ENCODE assay signal across 8 cellular contexts in genomic region chr17:67531291-67531690, GRCh38.
DNase-seq lines count a peak whose midpoint lies in the region; ATAC-seq lines count a peak whose summit lies in the region.

No MANE protein-coding gene starts in this region.

- ATAC-seq in HG03064 (IDR thresholded peaks at IDR 0.05; ENCODE audit: low read depth, unreplicated experiment): peak; percentile 55
- peak; percentile 40 for ATAC-seq in stimulated activated effector memory CD8-positive, alpha-beta T cell treated with anti-CD3 and anti-CD28 coated beads, Interleukin-12 subunit alpha, Interleukin-12 subunit beta, amount 100 ng/mL, for 72 hours
- no peak for ATAC-seq in GM19395 (IDR thresholded peaks at IDR 0.05; ENCODE audit: unreplicated experiment)

- H3K4me3 Mint-ChIP-seq in stimulated activated effector memory CD8-positive, alpha-beta T cell treated with anti-CD3 and anti-CD28 coated beads, Interleukin-12 subunit alpha, Interleukin-12 subunit beta, amount 100 ng/mL, for 72 hours: no peak overlapping the region

- H3K27ac Mint-ChIP-seq in stimulated activated effector memory CD8-positive, alpha-beta T cell treated with anti-CD3 and anti-CD28 coated beads, Interleukin-12 subunit alpha, Interleukin-12 subunit beta, amount 100 ng/mL, for 72 hours: peak overlapping the region; percentile 32

- DNase-seq in SHP77 (lab: John Stamatoyannopoulos, UW) (peak; percentile 18 to 34), SHP77 treated with DMSO at 0.1 percent for 48 hours (lab: John Stamatoyannopoulos, UW) (no peak), cerebellum (ENCODE audit: low spot score) (peak; percentile 70), MV-4-11 (lab: John Stamatoyannopoulos, UW) (no peak)
- no peak for DNase-seq in stimulated activated effector memory CD8-positive, alpha-beta T cell treated with anti-CD3 and anti-CD28 coated beads, Interleukin-12 subunit alpha, Interleukin-12 subunit beta, amount 100 ng/mL, for 72 hours (ENCODE audit: low spot score in 2 of 2)
- DNase-seq in stimulated activated CD4-positive, alpha-beta T cell treated with anti-CD3 and anti-CD28 coated beads, Interleukin-4, amount 100 ng/mL, for 24 hours: no peak

- H3K4me1 Mint-ChIP-seq in stimulated activated effector memory CD8-positive, alpha-beta T cell treated with anti-CD3 and anti-CD28 coated beads, Interleukin-12 subunit alpha, Interleukin-12 subunit beta, amount 100 ng/mL, for 72 hours: peaks cover 39% of the 10 kb centered on the region

- H3K36me3 Mint-ChIP-seq in stimulated activated effector memory CD8-positive, alpha-beta T cell treated with anti-CD3 and anti-CD28 coated beads, Interleukin-12 subunit alpha, Interleukin-12 subunit beta, amount 100 ng/mL, for 72 hours: peaks cover 36% of the 10 kb centered on the region

- H3K9me3 Mint-ChIP-seq in stimulated activated effector memory CD8-positive, alpha-beta T cell treated with anti-CD3 and anti-CD28 coated beads, Interleukin-12 subunit alpha, Interleukin-12 subunit beta, amount 100 ng/mL, for 72 hours: no peaks in the 10 kb centered on the region

Comparison
In these comparisons a context has a peak if more than half of its experiments do, and no peak if none do; other contexts are left out.
1. DNase-seq: peak in SHP77 (2 of 2) and cerebellum (single experiment); none in SHP77 treated with DMSO at 0.1 percent for 48 hours (single experiment), stimulated activated effector memory CD8-positive, alpha-beta T cell treated with anti-CD3 and anti-CD28 coated beads, Interleukin-12 subunit alpha, Interleukin-12 subunit beta, amount 100 ng/mL, for 72 hours (0 of 2), stimulated activated CD4-positive, alpha-beta T cell treated with anti-CD3 and anti-CD28 coated beads, Interleukin-4, amount 100 ng/mL, for 24 hours (single experiment) and MV-4-11 (single experiment).